16 cellular contexts compared by ENCODE assay signal in the genomic region with DNA sequence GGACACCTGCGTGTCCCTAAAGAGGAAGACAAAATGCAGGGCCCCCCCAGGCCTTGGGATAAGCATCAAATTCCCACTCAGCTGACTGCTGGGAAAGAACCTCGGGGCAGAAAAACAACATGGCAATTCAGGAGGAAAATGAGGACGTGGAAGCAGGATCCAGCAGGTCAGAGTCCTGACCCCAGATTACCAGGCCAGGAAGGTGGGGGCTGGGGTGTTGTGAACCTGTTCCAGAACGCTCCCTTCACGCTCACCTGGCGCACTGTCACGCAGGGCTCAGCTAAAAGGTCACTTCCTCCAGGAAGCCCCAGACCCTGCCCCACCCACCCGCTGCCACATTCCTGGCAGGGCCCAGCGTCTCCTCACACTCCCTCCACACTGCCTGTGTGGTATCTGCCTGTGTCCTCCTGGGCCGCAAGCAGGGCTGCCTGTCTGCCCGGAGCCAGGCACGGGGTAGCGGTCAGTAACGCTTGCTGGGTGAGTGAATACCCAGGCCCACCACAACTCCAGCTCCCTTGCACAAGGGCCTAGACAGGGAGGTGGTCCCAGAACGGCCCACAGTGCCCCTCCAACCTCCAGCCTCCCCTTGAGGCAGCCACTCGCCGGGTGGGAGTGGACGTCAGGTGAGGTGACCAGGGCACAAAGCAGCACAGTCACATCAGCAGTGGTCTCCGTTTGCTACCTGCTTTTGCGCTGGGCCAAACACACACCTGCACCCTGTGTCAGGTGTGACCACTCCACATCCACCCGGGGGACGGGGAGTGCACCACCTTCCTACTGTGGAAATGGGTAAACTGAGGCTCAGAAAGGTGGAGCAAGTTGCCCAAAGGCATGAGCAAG. TPM values are rescaled to one million over a fixed set of nuclear protein-coding genes. Genes with fewer than 3 reads are reported as not detected.
A peak's percentile ranks its signal among the peaks of the same experiment; 100 is the strongest.
DNase-seq lines count a peak whose midpoint lies in the region; ATAC-seq and TF ChIP-seq lines count a peak whose summit lies in the region.
"Had no signal": no experiment of that assay in that cellular context is flagged by ENCODE, and none has a peak within 500 bp of the region (broad histone marks: within the 10 kb centered on the region; RNA-seq: fewer than 3 reads in every experiment).

No MANE protein-coding gene starts in this region.

- H3K4me3 Mint-ChIP-seq in stimulated activated naive B cell treated with anti-CD40 and anti-IgM and Interleukin-4, amounts not matched to agents 10 μg/mL and 1 μg/mL and 100 μg/mL, for 72 hours = peak overlapping the region; percentile 53 to 59
- H3K4me3 Mint-ChIP-seq: activated T-helper 17 cell treated with anti-CD3 and anti-CD28 coated beads, Interleukin-2, amount 50 U/mL, for 72 hours; CD4-positive, alpha-beta T cell; mesothelial cell of epicardium had no signal

- no peak for TF ChIP-seq POLR2A in body of pancreas (IDR thresholded peaks at IDR 0.05)

- H3K9me3 Mint-ChIP-seq in stimulated activated naive B cell treated with anti-CD40 and anti-IgM and Interleukin-4, amounts not matched to agents 10 μg/mL and 1 μg/mL and 100 μg/mL, for 72 hours = no peaks in the 10 kb centered on the region
- H3K9me3 Mint-ChIP-seq: activated T-helper 17 cell treated with anti-CD3 and anti-CD28 coated beads, Interleukin-2, amount 50 U/mL, for 72 hours; CD4-positive, alpha-beta T cell; mesothelial cell of epicardium had no signal

- H3K27me3 Mint-ChIP-seq in stimulated activated naive B cell treated with anti-CD40 and anti-IgM and Interleukin-4, amounts not matched to agents 10 μg/mL and 1 μg/mL and 100 μg/mL, for 72 hours = no peaks in the 10 kb centered on the region
- H3K27me3 Mint-ChIP-seq: activated T-helper 17 cell treated with anti-CD3 and anti-CD28 coated beads, Interleukin-2, amount 50 U/mL, for 72 hours; CD4-positive, alpha-beta T cell had no signal

- H3K27me3 ChIP-seq in body of pancreas = no peaks in the 10 kb centered on the region
- H3K27me3 ChIP-seq in lower lobe of right lung (ENCODE audit: low read depth) = no peaks in the 10 kb centered on the region
- H3K27me3 ChIP-seq: thyroid gland had no signal

- H3K9me3 ChIP-seq in body of pancreas (no peaks in the 10 kb centered on the region), lower lobe of right lung (no peaks in the 10 kb centered on the region)
- H3K9me3 ChIP-seq: thyroid gland had no signal

- H3K4me1 ChIP-seq in body of pancreas = peaks cover 81% of the 10 kb centered on the region
- peaks cover 13% of the 10 kb centered on the region for H3K4me1 ChIP-seq in lower lobe of right lung

- H3K27ac ChIP-seq in body of pancreas = peak overlapping the region; percentile 64 to 93 (median 73)
- H3K27ac ChIP-seq in lower lobe of right lung = no peak overlapping the region
- H3K27ac ChIP-seq: thyroid gland had no signal

- H3K36me3 Mint-ChIP-seq in stimulated activated naive B cell treated with anti-CD40 and anti-IgM and Interleukin-4, amounts not matched to agents 10 μg/mL and 1 μg/mL and 100 μg/mL, for 72 hours = peaks cover 19 to 40% of the 10 kb centered on the region in 2 donors
- H3K36me3 Mint-ChIP-seq: mesothelial cell of epicardium had no signal

- TF ChIP-seq CTCF in body of pancreas (IDR thresholded peaks at IDR 0.05) (no peak), lower lobe of right lung (IDR thresholded peaks at IDR 0.05) (no peak)

- peaks cover 75 to 95% of the 10 kb centered on the region in 2 donors for H3K4me1 Mint-ChIP-seq in stimulated activated naive B cell treated with anti-CD40 and anti-IgM and Interleukin-4, amounts not matched to agents 10 μg/mL and 1 μg/mL and 100 μg/mL, for 72 hours
- H3K4me1 Mint-ChIP-seq: activated T-helper 17 cell treated with anti-CD3 and anti-CD28 coated beads, Interleukin-2, amount 50 U/mL, for 72 hours had no signal

- DNase-seq in HuH-7.5 (ENCODE audit: low spot score) = peak; percentile 72
- DNase-seq in body of pancreas = peak; percentile 66 to 85 (median 81)
- peak; percentile 46 for DNase-seq in lower lobe of right lung
- DNase-seq in stimulated activated naive B cell treated with anti-CD40 and anti-IgM and Interleukin-4, amounts not matched to agents 10 μg/mL and 1 μg/mL and 100 μg/mL, for 72 hours = no peak
- no peak for DNase-seq in 8988T
- no peak for DNase-seq in stimulated activated naive CD8-positive, alpha-beta T cell treated with anti-CD3 and anti-CD28 coated beads, Interleukin-15, Interleukin-2, amounts not matched to agents 100 U/mL and 50 U/mL, for 24 hours
- DNase-seq in stimulated activated CD4-positive, alpha-beta T cell treated with anti-CD3 and anti-CD28 coated beads, Interleukin-4, amount 100 ng/mL, for 24 hours = no peak
- DNase-seq: activated CD4-positive, alpha-beta T cell treated with anti-CD3 and anti-CD28 coated beads, Interleukin-2, amount 50 U/mL, for 48 hours; CD4-positive, alpha-beta T cell; HCEC 1CT; Kasumi-1; NCI-H1417 treated with DMSO at 0.1 percent for 48 hours; SHP77 treated with DMSO at 0.1 percent for 48 hours; thyroid gland had no signal

- intact Hi-C loops in body of pancreas (cut with DNase I) (no loop called here), lower lobe of right lung (cut with DNase I) (no loop called here)

- WGBS in body of pancreas, 2 donors = 30 to 44% methylated on average over 9 to 20 of the region's 22 CpGs

- no peak overlapping the region for H3K4me3 ChIP-seq in body of pancreas
- no peak overlapping the region for H3K4me3 ChIP-seq in lower lobe of right lung
- H3K4me3 ChIP-seq: thyroid gland had no signal

- H3K36me3 ChIP-seq in body of pancreas (replicated peaks in 1 of 2; ENCODE audit: insufficient read depth in 1 of 2, low read depth in 2 of 2) (no peaks in the 10 kb centered on the region), lower lobe of right lung (no peaks in the 10 kb centered on the region)
- H3K36me3 ChIP-seq: thyroid gland had no signal

- ATAC-seq in body of pancreas = peak; percentile 38
- no peak for ATAC-seq in lower lobe of right lung
- ATAC-seq in stimulated activated naive B cell treated with anti-CD40 and anti-IgM and Interleukin-4, amounts not matched to agents 10 μg/mL and 1 μg/mL and 100 μg/mL, for 72 hours (replicated peaks) = no peak
- no peak for ATAC-seq in stimulated activated naive CD8-positive, alpha-beta T cell treated with anti-CD3 and anti-CD28 coated beads, Interleukin-15, Interleukin-2, amounts not matched to agents 100 U/mL and 50 U/mL, for 24 hours
- ATAC-seq: activated T-helper 17 cell treated with anti-CD3 and anti-CD28 coated beads, Interleukin-2, amount 50 U/mL, for 72 hours had no signal

- H3K27ac Mint-ChIP-seq in stimulated activated naive B cell treated with anti-CD40 and anti-IgM and Interleukin-4, amounts not matched to agents 10 μg/mL and 1 μg/mL and 100 μg/mL, for 72 hours = peak overlapping the region; percentile 89
- H3K27ac Mint-ChIP-seq: activated T-helper 17 cell treated with anti-CD3 and anti-CD28 coated beads, Interleukin-2, amount 50 U/mL, for 72 hours; CD4-positive, alpha-beta T cell; mesothelial cell of epicardium had no signal

RNA-seq across cellular contexts. Expression of a gene that starts 18.1 kb away (rescaled TPM):
- total RNA-seq in body of pancreas = 10 to 100 TPM; 31.6 to 32.3 TPM
- total RNA-seq in lower lobe of right lung = 26.9 TPM

RNA-seq across cellular contexts. Expression of a gene that starts 51.3 kb away (rescaled TPM):
- total RNA-seq in body of pancreas (1 to 10 TPM; 7.3 to 9.6 TPM), lower lobe of right lung (15.6 TPM)

Comparison
In these comparisons a context has a peak if more than half of its experiments do, and no peak if none do; other contexts are left out.
1. DNase-seq: peak in HuH-7.5 (single experiment), body of pancreas (4 of 4) and lower lobe of right lung (single experiment); none in stimulated activated naive B cell treated with anti-CD40 and anti-IgM and Interleukin-4, amounts not matched to agents 10 μg/mL and 1 μg/mL and 100 μg/mL, for 72 hours (single experiment), 8988T (single experiment), stimulated activated naive CD8-positive, alpha-beta T cell treated with anti-CD3 and anti-CD28 coated beads, Interleukin-15, Interleukin-2, amounts not matched to agents 100 U/mL and 50 U/mL, for 24 hours (single experiment) and stimulated activated CD4-positive, alpha-beta T cell treated with anti-CD3 and anti-CD28 coated beads, Interleukin-4, amount 100 ng/mL, for 24 hours (single experiment).